In the genomic region with DNA sequence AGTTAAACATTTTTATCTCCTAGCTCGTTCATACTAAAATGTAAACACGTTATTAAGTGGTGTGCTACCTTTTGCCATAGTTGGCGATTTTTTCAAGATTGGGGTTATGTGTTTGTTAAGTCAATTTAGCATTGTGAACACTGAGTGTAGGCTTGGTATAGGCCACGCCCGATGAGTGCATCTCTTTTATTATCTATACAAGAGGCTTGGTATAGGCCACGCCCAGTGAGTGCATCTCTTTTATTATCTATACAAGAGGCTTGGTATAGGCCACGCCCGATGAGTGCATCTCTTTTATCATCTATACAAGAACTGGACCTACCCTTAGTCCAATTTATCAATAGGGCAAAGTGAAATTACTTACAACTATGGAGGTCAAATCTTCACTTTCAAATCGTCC, we compare ENCODE assay signal across 23 cellular contexts.
"Had no signal": no experiment of that assay in that cellular context is flagged by ENCODE, and none has a peak within 500 bp of the region (broad histone marks: within the 10 kb centered on the region; RNA-seq: fewer than 3 reads in every experiment).

No MANE protein-coding gene starts in this region.

- H3K4me1 ChIP-seq: gastrocnemius medialis, neural progenitor cell, prostate gland, right atrium auricular region, sigmoid colon, tibial nerve, upper lobe of right lung, uterus had no signal

- H3K4me2 ChIP-seq: neural progenitor cell had no signal

- DNase-seq: dermis blood vessel endothelial cell; effector memory CD4-positive, alpha-beta T cell; foreskin fibroblast; gastrocnemius medialis; head of caudate nucleus; mesenchymal stem cell; naive thymus-derived CD4-positive, alpha-beta T cell; sigmoid colon; stimulated activated CD4-positive, alpha-beta T cell treated with anti-CD3 and anti-CD28 coated beads, Interleukin-4, amount 100 ng/mL, for 4 hours; stimulated activated naive CD8-positive, alpha-beta T cell treated with anti-CD3 and anti-CD28 coated beads, Interleukin-15, Interleukin-2, amounts not matched to agents 100 U/mL and 50 U/mL, for 24 hours; upper lobe of right lung; uterus had no signal

- H3K9me3 ChIP-seq: gastrocnemius medialis, prostate gland, right atrium auricular region, sigmoid colon, thoracic aorta, tibial nerve, upper lobe of right lung, uterus had no signal

- H2AFZ ChIP-seq: neural progenitor cell had no signal

- H3K4me1 Mint-ChIP-seq: mesothelial cell of epicardium; naive thymus-derived CD4-positive, alpha-beta T cell; nephron; neural progenitor cell had no signal

- H3K27ac ChIP-seq: coronary artery, gastrocnemius medialis, neural progenitor cell, prostate gland, right atrium auricular region, sigmoid colon, thoracic aorta, tibial nerve, upper lobe of right lung, uterus had no signal

- H3K4me3 ChIP-seq: coronary artery, gastrocnemius medialis, neural progenitor cell, prostate gland, right atrium auricular region, sigmoid colon, thoracic aorta, tibial nerve, upper lobe of right lung, uterus had no signal

- H3K27ac Mint-ChIP-seq: mesothelial cell of epicardium; naive thymus-derived CD4-positive, alpha-beta T cell; nephron; neural progenitor cell; stimulated activated memory B cell treated with anti-CD40 and anti-IgM and Interleukin-4, amounts not matched to agents 10 μg/mL and 1 μg/mL and 100 μg/mL, for 72 hours had no signal

- H3K36me3 ChIP-seq: uterus had no signal

- H3K9me3 Mint-ChIP-seq: mesothelial cell of epicardium; naive thymus-derived CD4-positive, alpha-beta T cell; nephron; neural progenitor cell; stimulated activated memory B cell treated with anti-CD40 and anti-IgM and Interleukin-4, amounts not matched to agents 10 μg/mL and 1 μg/mL and 100 μg/mL, for 72 hours had no signal

- H3K27me3 ChIP-seq: gastrocnemius medialis, neural progenitor cell, right atrium auricular region, sigmoid colon, tibial nerve, upper lobe of right lung, uterus had no signal

- H3K27me3 Mint-ChIP-seq: naive thymus-derived CD4-positive, alpha-beta T cell; stimulated activated memory B cell treated with anti-CD40 and anti-IgM and Interleukin-4, amounts not matched to agents 10 μg/mL and 1 μg/mL and 100 μg/mL, for 72 hours had no signal

- ATAC-seq: esophagus mucosa; gastrocnemius medialis; left lobe of liver; naive thymus-derived CD4-positive, alpha-beta T cell; stimulated activated memory B cell treated with anti-CD40 and anti-IgM and Interleukin-4, amounts not matched to agents 10 μg/mL and 1 μg/mL and 100 μg/mL, for 72 hours; stimulated activated naive CD8-positive, alpha-beta T cell treated with anti-CD3 and anti-CD28 coated beads, Interleukin-15, Interleukin-2, amounts not matched to agents 100 U/mL and 50 U/mL, for 24 hours; upper lobe of right lung had no signal

- H3K4me3 Mint-ChIP-seq: mesothelial cell of epicardium; naive thymus-derived CD4-positive, alpha-beta T cell; nephron; neural progenitor cell; stimulated activated memory B cell treated with anti-CD40 and anti-IgM and Interleukin-4, amounts not matched to agents 10 μg/mL and 1 μg/mL and 100 μg/mL, for 72 hours had no signal
